ENCODE assay signal across 31 cellular contexts in genomic region chr2:33318456-33318855, GRCh38.
"Had no signal": no experiment of that assay in that cellular context is flagged by ENCODE, and none has a peak within 500 bp of the region (broad histone marks: within the 10 kb centered on the region; RNA-seq: fewer than 3 reads in every experiment).

No MANE protein-coding gene starts in this region.

- H3K4me2 ChIP-seq: neural progenitor cell had no signal

- H3K4me3 Mint-ChIP-seq: naive thymus-derived CD8-positive, alpha-beta T cell; natural killer cell treated with Interleukin-12 subunit alpha and Interleukin-12 subunit beta and Interleukin-15 and Interleukin-18, amount 100 ng/mL, for 72 hours; neural progenitor cell; stimulated activated memory B cell treated with anti-CD40 and anti-IgM and Interleukin-4, amounts not matched to agents 10 μg/mL and 1 μg/mL and 100 μg/mL, for 72 hours; stimulated activated naive CD8-positive, alpha-beta T cell treated with anti-CD3 and anti-CD28 coated beads, Interleukin-15, amount 100 ng/mL, for 72 hours; type B pancreatic cell had no signal

- H3K79me2 ChIP-seq: parathyroid adenoma had no signal

- H2AFZ ChIP-seq: neural progenitor cell, parathyroid adenoma had no signal

- H3K9me3 Mint-ChIP-seq: naive B cell; naive thymus-derived CD8-positive, alpha-beta T cell; natural killer cell treated with Interleukin-12 subunit alpha and Interleukin-12 subunit beta and Interleukin-15 and Interleukin-18, amount 100 ng/mL, for 72 hours; neural progenitor cell; stimulated activated memory B cell treated with anti-CD40 and anti-IgM and Interleukin-4, amounts not matched to agents 10 μg/mL and 1 μg/mL and 100 μg/mL, for 72 hours; stimulated activated naive CD8-positive, alpha-beta T cell treated with anti-CD3 and anti-CD28 coated beads, Interleukin-15, amount 100 ng/mL, for 72 hours; type B pancreatic cell had no signal

- H3K27me3 ChIP-seq: neural progenitor cell, ovary, right lobe of liver, sigmoid colon, suprapubic skin, testis, thyroid gland, transverse colon, upper lobe of right lung, uterus had no signal

- H3K27me3 Mint-ChIP-seq: progenitor cell of endocrine pancreas, type B pancreatic cell had no signal

- DNase-seq: naive B cell; naive thymus-derived CD8-positive, alpha-beta T cell; occipital lobe; ovary; posterior cingulate gyrus; psoas muscle; right cardiac atrium; right lobe of liver; sigmoid colon; small intestine; stimulated activated CD4-positive, alpha-beta T cell treated with anti-CD3 and anti-CD28 coated beads, Interleukin-12 subunit alpha, Interleukin-12 subunit beta, amount 100 ng/mL, for 4 hours; stimulated activated CD4-positive, alpha-beta T cell treated with anti-CD3 and anti-CD28 coated beads, Interleukin-1b, Interleukin-23, amount 100 ng/mL, for 48 hours; stimulated activated CD4-positive, alpha-beta T cell treated with anti-CD3 and anti-CD28 coated beads, Interleukin-4, amount 100 ng/mL, for 1 hour; stimulated activated CD4-positive, alpha-beta T cell treated with anti-CD3 and anti-CD28 coated beads, Interleukin-4, amount 100 ng/mL, for 4 hours; stimulated activated CD8-positive, alpha-beta memory T cell treated with anti-CD3 and anti-CD28 coated beads, Interleukin-4, amount 100 ng/mL, for 48 hours; stimulated activated naive CD4-positive, alpha-beta T cell; stimulated activated naive CD8-positive, alpha-beta T cell treated with anti-CD3 and anti-CD28 coated beads, Interleukin-15, amount 100 ng/mL, for 72 hours; stimulated activated naive CD8-positive, alpha-beta T cell treated with anti-CD3 and anti-CD28 coated beads, Interleukin-15, Interleukin-2, amounts not matched to agents 100 U/mL and 50 U/mL, for 24 hours; substantia nigra; testis; thyroid gland; transverse colon; upper lobe of right lung; uterus had no signal

- H3K36me3 ChIP-seq: neural progenitor cell, ovary, right lobe of liver, suprapubic skin, thyroid gland, transverse colon, upper lobe of right lung, uterus had no signal

- ATAC-seq: naive thymus-derived CD8-positive, alpha-beta T cell; natural killer cell treated with Interleukin-12 subunit alpha and Interleukin-12 subunit beta and Interleukin-15 and Interleukin-18, amount 100 ng/mL, for 72 hours; psoas muscle; right cardiac atrium; stimulated activated memory B cell treated with anti-CD40 and anti-IgM and Interleukin-4, amounts not matched to agents 10 μg/mL and 1 μg/mL and 100 μg/mL, for 72 hours; stimulated activated naive CD8-positive, alpha-beta T cell treated with anti-CD3 and anti-CD28 coated beads, Interleukin-15, amount 100 ng/mL, for 72 hours; stimulated activated naive CD8-positive, alpha-beta T cell treated with anti-CD3 and anti-CD28 coated beads, Interleukin-15, Interleukin-2, amounts not matched to agents 100 U/mL and 50 U/mL, for 24 hours; upper lobe of right lung had no signal

- H3K27ac Mint-ChIP-seq: naive B cell; naive thymus-derived CD8-positive, alpha-beta T cell; natural killer cell treated with Interleukin-12 subunit alpha and Interleukin-12 subunit beta and Interleukin-15 and Interleukin-18, amount 100 ng/mL, for 72 hours; neural progenitor cell; progenitor cell of endocrine pancreas; stimulated activated memory B cell treated with anti-CD40 and anti-IgM and Interleukin-4, amounts not matched to agents 10 μg/mL and 1 μg/mL and 100 μg/mL, for 72 hours; type B pancreatic cell had no signal

- H3K9ac ChIP-seq: neural progenitor cell, parathyroid adenoma had no signal

- H3K4me1 ChIP-seq: neural progenitor cell, parathyroid adenoma, thyroid gland had no signal

- H3K4me3 ChIP-seq: neural progenitor cell, ovary, psoas muscle, right lobe of liver, sigmoid colon, suprapubic skin, testis, thyroid gland, transverse colon, upper lobe of right lung, uterus had no signal

- H3K36me3 Mint-ChIP-seq: naive B cell; naive thymus-derived CD8-positive, alpha-beta T cell; natural killer cell treated with Interleukin-12 subunit alpha and Interleukin-12 subunit beta and Interleukin-15 and Interleukin-18, amount 100 ng/mL, for 72 hours; neural progenitor cell; stimulated activated memory B cell treated with anti-CD40 and anti-IgM and Interleukin-4, amounts not matched to agents 10 μg/mL and 1 μg/mL and 100 μg/mL, for 72 hours had no signal

- H3K4me1 Mint-ChIP-seq: neural progenitor cell had no signal

- H3K27ac ChIP-seq: neural progenitor cell, ovary, parathyroid adenoma, psoas muscle, right lobe of liver, suprapubic skin, testis, thyroid gland, transverse colon, upper lobe of right lung had no signal

- FAIRE-seq: small intestine had no signal

- H3K9me3 ChIP-seq: ovary, psoas muscle, right lobe of liver, sigmoid colon, suprapubic skin, testis, thyroid gland, transverse colon, upper lobe of right lung, uterus had no signal
